1 cellular context compared by ENCODE assay signal in genomic region chrX:2692221-2693122, GRCh38.
TF ChIP-seq lines count a peak whose summit lies in the region.

No MANE protein-coding gene starts in this region.

TF ChIP-seq in IMR-90, 13 proteins besides CTCF, POLR2A, EP300 and RAD21:
- TF ChIP-seq MAZ (IDR thresholded peaks at IDR 0.05; ENCODE audit: borderline replicate concordance, low read depth, low read length) (no peak), MXI1 (IDR thresholded peaks at IDR 0.05; ENCODE audit: borderline replicate concordance, low read depth, low read length) (no peak), NFE2L2 (IDR thresholded peaks at IDR 0.05; ENCODE audit: low read depth, low read length) (no peak), USF2 (IDR thresholded peaks at IDR 0.05; ENCODE audit: low read depth, low read length) (no peak), CHD1 (IDR thresholded peaks at IDR 0.05; ENCODE audit: low read depth, low read length) (no peak), MAFK (IDR thresholded peaks at IDR 0.05; ENCODE audit: low read depth, low read length) (no peak)
